1 cellular context compared by ENCODE assay signal in genomic region chr1:228783415-228784045, GRCh38.
TF ChIP-seq lines count a peak whose summit lies in the region.

No MANE protein-coding gene starts in this region.

TF ChIP-seq in HepG2, 621 proteins besides CTCF, POLR2A, EP300 and RAD21 (continues in another document):
- TF ChIP-seq ZNF790 (CRISPR knock-in tag; IDR thresholded peaks at IDR 0.05; ENCODE audit: borderline replicate concordance) (peak; percentile 58; the same call in 1 of the 2 replicates), ZNF274 (CRISPR knock-in tag; IDR thresholded peaks at IDR 0.05) (0 out of 2 replicates have a peak, but pooled peaks have one; percentile 44), AHDC1 (CRISPR knock-in tag; IDR thresholded peaks at IDR 0.05; ENCODE audit: borderline replicate concordance) (no peak), ZNF703 (CRISPR knock-in tag; IDR thresholded peaks at IDR 0.05; ENCODE audit: borderline replicate concordance) (peak; percentile 44; the same call in 1 of the 2 replicates), PAF1 (CRISPR knock-in tag; IDR thresholded peaks at IDR 0.05) (no peak), ZNF501 (CRISPR knock-in tag; IDR thresholded peaks at IDR 0.05) (0 out of 2 replicates have a peak, but pooled peaks have one; percentile 27), SIX1 (CRISPR knock-in tag; IDR thresholded peaks at IDR 0.05; ENCODE audit: borderline replicate concordance) (no peak), ZBTB3 (CRISPR knock-in tag; IDR thresholded peaks at IDR 0.05; ENCODE audit: borderline replicate concordance, low read depth) (no peak), MAFK (conservative IDR thresholded peaks at IDR 0.05 in 1 of 2, IDR thresholded peaks at IDR 0.05 in 1 of 2; ENCODE audit: low read length in 2 of 2) (peak; percentile 97 to 98), SAP130 (CRISPR knock-in tag; IDR thresholded peaks at IDR 0.05; ENCODE audit: low read depth) (0 out of 2 replicates have a peak, but pooled peaks have one; percentile 7), TEAD2 (CRISPR knock-in tag; IDR thresholded peaks at IDR 0.05) (no peak), ZKSCAN5 (CRISPR knock-in tag; IDR thresholded peaks at IDR 0.05) (no peak), ZNF607 (CRISPR knock-in tag; IDR thresholded peaks at IDR 0.05; ENCODE audit: borderline replicate concordance) (no peak), MTERF4 (CRISPR knock-in tag; IDR thresholded peaks at IDR 0.05) (0 out of 2 replicates have a peak, but pooled peaks have one; percentile 31), FOSL2 (CRISPR knock-in tag; IDR thresholded peaks at IDR 0.05) (peak; percentile 53; the same call in 1 of the 2 replicates), KDM5B (CRISPR knock-in tag; IDR thresholded peaks at IDR 0.05; ENCODE audit: borderline replicate concordance) (peak; percentile 39; the same call in 1 of the 2 replicates), SP1 (IDR thresholded peaks at IDR 0.05) (no peak), SP1 (CRISPR knock-in tag; IDR thresholded peaks at IDR 0.05) (no peak), ZNF563 (CRISPR knock-in tag; IDR thresholded peaks at IDR 0.05) (0 out of 2 replicates have a peak, but pooled peaks have one; percentile 19), MAFF (IDR thresholded peaks at IDR 0.05; ENCODE audit: low read depth, low read length) (peak; percentile 97), IRF2 (CRISPR knock-in tag; IDR thresholded peaks at IDR 0.05) (0 out of 2 replicates have a peak, but pooled peaks have one; percentile 11), ZFY (CRISPR knock-in tag; IDR thresholded peaks at IDR 0.05) (0 out of 2 replicates have a peak, but pooled peaks have one; percentile 18), ZNF564 (CRISPR knock-in tag; IDR thresholded peaks at IDR 0.05) (peak; percentile 99; the same call in 1 of the 2 replicates), HNF4A (CRISPR knock-in tag; IDR thresholded peaks at IDR 0.05) (peak; percentile 10; the same call in 1 of the 2 replicates), KAT8 (CRISPR knock-in tag; IDR thresholded peaks at IDR 0.05) (peak; percentile 33; the same call in 1 of the 2 replicates), ZNF350 (CRISPR knock-in tag; IDR thresholded peaks at IDR 0.05; ENCODE audit: borderline replicate concordance, low read depth) (peak; percentile 29; the same call in 1 of the 2 replicates), SP4 (CRISPR knock-in tag; IDR thresholded peaks at IDR 0.05) (0 out of 2 replicates have a peak, but pooled peaks have one; percentile 40), ZNF292 (CRISPR knock-in tag; IDR thresholded peaks at IDR 0.05; ENCODE audit: borderline replicate concordance, low read depth) (peak; percentile 65; the same call in 1 of the 2 replicates), TEAD3 (CRISPR knock-in tag; optimal IDR thresholded peaks at IDR 0.05; ENCODE audit: borderline replicate concordance) (peak; percentile 94), CEBPB (IDR thresholded peaks at IDR 0.05; ENCODE audit: borderline replicate concordance, low read depth, low read length) (peak; percentile 62; the same call in 1 of the 2 replicates), YEATS4 (CRISPR knock-in tag; IDR thresholded peaks at IDR 0.05; ENCODE audit: borderline replicate concordance) (0 out of 2 replicates have a peak, but pooled peaks have one; percentile 27), RCOR2 (CRISPR knock-in tag; IDR thresholded peaks at IDR 0.05) (no peak), ZNF609 (CRISPR knock-in tag; IDR thresholded peaks at IDR 0.05; ENCODE audit: borderline replicate concordance) (0 out of 2 replicates have a peak, but pooled peaks have one; percentile 25), CERS6 (CRISPR knock-in tag; IDR thresholded peaks at IDR 0.05) (no peak), ZNF746 (CRISPR knock-in tag; IDR thresholded peaks at IDR 0.05) (0 out of 2 replicates have a peak, but pooled peaks have one; percentile 25), ZBTB43 (CRISPR knock-in tag; conservative IDR thresholded peaks at IDR 0.05) (0 out of 2 replicates have a peak, but pooled peaks have one; percentile 10), MAFG (CRISPR knock-in tag; IDR thresholded peaks at IDR 0.05) (peak; percentile 93), MYC (CRISPR knock-in tag; IDR thresholded peaks at IDR 0.05; ENCODE audit: borderline replicate concordance) (peak; percentile 33; the same call in 1 of the 2 replicates)
